In genomic region chr6:32624565-32624964, GRCh38 we compare ENCODE assay signal across 30 cellular contexts. TPM values are rescaled to one million over a fixed set of nuclear protein-coding genes. Genes with fewer than 3 reads are reported as not detected.
A peak's percentile ranks its signal among the peaks of the same experiment; 100 is the strongest.
DNase-seq lines count a peak whose midpoint lies in the region; ATAC-seq and TF ChIP-seq lines count a peak whose summit lies in the region.
"Had no signal": no experiment of that assay in that cellular context is flagged by ENCODE, and none has a peak within 500 bp of the region (broad histone marks: within the 10 kb centered on the region; RNA-seq: fewer than 3 reads in every experiment).

No MANE protein-coding gene starts in this region.

- H3K36me3 ChIP-seq in CD4-positive, CD25-positive, alpha-beta regulatory T cell (ENCODE audit: control insufficient read depth, insufficient read depth, low read length) = no peaks in the 10 kb centered on the region
- H3K36me3 ChIP-seq in OCI-LY3 (replicated peaks; ENCODE audit: low read depth, low read length) = no peaks in the 10 kb centered on the region
- H3K36me3 ChIP-seq: breast epithelium, tibial nerve had no signal

- peaks cover 38% of the 10 kb centered on the region for H3K4me1 ChIP-seq in CD4-positive, CD25-positive, alpha-beta regulatory T cell (ENCODE audit: control insufficient read depth, insufficient read depth, low read length, poor library complexity, severe bottlenecking)
- H3K4me1 ChIP-seq in OCI-LY3 (ENCODE audit: low read length) = peaks cover 43% of the 10 kb centered on the region
- H3K4me1 ChIP-seq: A549, breast epithelium, tibial nerve had no signal

- peak overlapping the region; percentile 98 for H3K27ac ChIP-seq in CD4-positive, CD25-positive, alpha-beta regulatory T cell (ENCODE audit: insufficient read depth, low read length, poor library complexity, severe bottlenecking)
- no peak overlapping the region for H3K27ac ChIP-seq in OCI-LY3 (ENCODE audit: low read length)
- H3K27ac ChIP-seq: A549, breast epithelium, hepatocyte, tibial nerve had no signal

- no peak for ATAC-seq in CD4-positive, CD25-positive, alpha-beta regulatory T cell (ENCODE audit: low read depth in 2 of 2)
- ATAC-seq in memory B cell (ENCODE audit: low read depth) (no peak), HG02884 (IDR thresholded peaks at IDR 0.05; ENCODE audit: unreplicated experiment) (no peak)
- ATAC-seq: A549; activated naive CD4-positive, alpha-beta T cell treated with anti-CD3 and anti-CD28 coated beads, Interleukin-2, amount 50 U/mL, for 72 hours; activated T-helper 17 cell treated with anti-CD3 and anti-CD28 coated beads, Interleukin-2, amount 50 U/mL, for 72 hours; left cardiac atrium; mucosa of descending colon; PC-3 had no signal

- peaks cover 2% of the 10 kb centered on the region for H3K9me3 Mint-ChIP-seq in activated CD4-positive, alpha-beta T cell treated with anti-CD3 and anti-CD28 coated beads, Interleukin-2, amount 10 ng/mL, durations not matched to agents 7 days and 5 days
- H3K9me3 Mint-ChIP-seq in CD4-positive, CD25-positive, alpha-beta regulatory T cell = no peaks in the 10 kb centered on the region
- H3K9me3 Mint-ChIP-seq in memory B cell = no peaks in the 10 kb centered on the region
- no peaks in the 10 kb centered on the region for H3K9me3 Mint-ChIP-seq in activated T-helper 1 cell treated with anti-CD3 and anti-CD28 coated beads, Interleukin-12 subunit alpha, Interleukin-12 subunit beta, Interleukin-2, Interleukin-4 antibody, amounts not matched to agents 30 ng/mL and 10 ng/mL and 1 ng/mL, durations not matched to agents 14 hours and 24 hours and 36 hours
- H3K9me3 Mint-ChIP-seq: activated naive CD4-positive, alpha-beta T cell treated with anti-CD3 and anti-CD28 coated beads, Interleukin-2, amount 50 U/mL, for 72 hours; activated T-helper 17 cell treated with anti-CD3 and anti-CD28 coated beads, Interleukin-2, amount 50 U/mL, for 72 hours had no signal

- H3K79me2 ChIP-seq in OCI-LY3 (ENCODE audit: low read length) = no peaks in the 10 kb centered on the region
- H3K79me2 ChIP-seq: hepatocyte had no signal

- DNase-seq in activated CD4-positive, alpha-beta T cell treated with anti-CD3 and anti-CD28 coated beads, Interleukin-2, amount 10 ng/mL, durations not matched to agents 7 days and 5 days = no peak
- DNase-seq in activated CD4-positive, alpha-beta T cell treated with anti-CD3 and anti-CD28 coated beads, Interleukin-2, amount 50 U/mL, for 48 hours = no peak
- no peak for DNase-seq in CD4-positive, CD25-positive, alpha-beta regulatory T cell
- DNase-seq in memory B cell (ENCODE audit: low spot score in 2 of 2) (no peak), cardiac septum (ENCODE audit: low spot score) (no peak)
- no peak for DNase-seq in activated T-helper 1 cell treated with anti-CD3 and anti-CD28 coated beads, Interleukin-12 subunit alpha, Interleukin-12 subunit beta, Interleukin-2, Interleukin-4 antibody, amounts not matched to agents 30 ng/mL and 10 ng/mL and 1 ng/mL, durations not matched to agents 14 hours and 24 hours and 36 hours (ENCODE audit: low spot score)
- DNase-seq: activated CD4-positive, alpha-beta T cell treated with anti-CD3 and anti-CD28 coated beads for 1 hour; anterior cingulate cortex; HCEC 1CT; IMR-90; left cardiac atrium; mucosa of descending colon; NCI-H1092; NCI-H1694 treated with DMSO at 0.1 percent for 48 hours; NCI-H2171; NCI-H510A treated with DMSO at 0.1 percent for 48 hours; PC-3; stimulated activated CD4-positive, alpha-beta T cell treated with anti-CD3 and anti-CD28 coated beads, Interleukin-4, amount 100 ng/mL, for 1 hour had no signal

- TF ChIP-seq CTCF in OCI-LY3 (IDR thresholded peaks at IDR 0.05; ENCODE audit: low read depth, low read length) = no peak

- H3K9me3 ChIP-seq in CD4-positive, CD25-positive, alpha-beta regulatory T cell (ENCODE audit: control insufficient read depth in 2 of 2, low read length in 2 of 2) = no peaks in the 10 kb centered on the region
- H3K9me3 ChIP-seq in OCI-LY3 (ENCODE audit: insufficient read depth, low read length) = no peaks in the 10 kb centered on the region
- H3K9me3 ChIP-seq: A549, breast epithelium, mucosa of descending colon, tibial nerve had no signal

- H3K27me3 ChIP-seq in CD4-positive, CD25-positive, alpha-beta regulatory T cell (ENCODE audit: control insufficient read depth, insufficient read depth, low read length) = no peaks in the 10 kb centered on the region
- no peaks in the 10 kb centered on the region for H3K27me3 ChIP-seq in OCI-LY3 (ENCODE audit: low read depth, low read length)
- H3K27me3 ChIP-seq: breast epithelium, hepatocyte, tibial nerve had no signal

- POLR2A ChIA-PET in activated CD4-positive, alpha-beta T cell treated with anti-CD3 and anti-CD28 coated beads, Interleukin-2, amount 10 ng/mL, durations not matched to agents 7 days and 5 days (lab: Charles Lee) = no interaction called here

- CTCF ChIA-PET in activated CD4-positive, alpha-beta T cell treated with anti-CD3 and anti-CD28 coated beads, Interleukin-2, amount 10 ng/mL, durations not matched to agents 7 days and 5 days (lab: Charles Lee) = no interaction called here

- no peaks in the 10 kb centered on the region for H3K27me3 Mint-ChIP-seq in activated CD4-positive, alpha-beta T cell treated with anti-CD3 and anti-CD28 coated beads, Interleukin-2, amount 10 ng/mL, durations not matched to agents 7 days and 5 days
- peaks cover 4% of the 10 kb centered on the region for H3K27me3 Mint-ChIP-seq in CD4-positive, CD25-positive, alpha-beta regulatory T cell
- H3K27me3 Mint-ChIP-seq in memory B cell = no peaks in the 10 kb centered on the region
- H3K27me3 Mint-ChIP-seq in activated T-helper 1 cell treated with anti-CD3 and anti-CD28 coated beads, Interleukin-12 subunit alpha, Interleukin-12 subunit beta, Interleukin-2, Interleukin-4 antibody, amounts not matched to agents 30 ng/mL and 10 ng/mL and 1 ng/mL, durations not matched to agents 14 hours and 24 hours and 36 hours (ENCODE audit: insufficient read depth) = no peaks in the 10 kb centered on the region
- H3K27me3 Mint-ChIP-seq: activated T-helper 17 cell treated with anti-CD3 and anti-CD28 coated beads, Interleukin-2, amount 50 U/mL, for 72 hours had no signal

- H3K9ac ChIP-seq in OCI-LY3 (ENCODE audit: low read length) = no peak overlapping the region

- H4K20me1 ChIP-seq in OCI-LY3 (ENCODE audit: insufficient read depth, low read length) = no peaks in the 10 kb centered on the region

- no peak overlapping the region for H2AFZ ChIP-seq in OCI-LY3 (ENCODE audit: low read depth, low read length)
- H2AFZ ChIP-seq: hepatocyte had no signal

- peak overlapping the region; percentile 96 for H3K27ac Mint-ChIP-seq in activated CD4-positive, alpha-beta T cell treated with anti-CD3 and anti-CD28 coated beads, Interleukin-2, amount 10 ng/mL, durations not matched to agents 7 days and 5 days
- peak overlapping the region in 2 of 3 donors; percentile 98 to 99 for H3K27ac Mint-ChIP-seq in CD4-positive, CD25-positive, alpha-beta regulatory T cell
- peak overlapping the region; percentile 99 for H3K27ac Mint-ChIP-seq in memory B cell
- no peak overlapping the region for H3K27ac Mint-ChIP-seq in activated T-helper 1 cell treated with anti-CD3 and anti-CD28 coated beads, Interleukin-12 subunit alpha, Interleukin-12 subunit beta, Interleukin-2, Interleukin-4 antibody, amounts not matched to agents 30 ng/mL and 10 ng/mL and 1 ng/mL, durations not matched to agents 14 hours and 24 hours and 36 hours
- H3K27ac Mint-ChIP-seq: activated naive CD4-positive, alpha-beta T cell treated with anti-CD3 and anti-CD28 coated beads, Interleukin-2, amount 50 U/mL, for 72 hours had no signal

- H3K4me3 ChIP-seq in CD4-positive, CD25-positive, alpha-beta regulatory T cell (ENCODE audit: low read depth, low read length) = peak overlapping the region; percentile 57
- no peak overlapping the region for H3K4me3 ChIP-seq in OCI-LY3 (ENCODE audit: low read length)
- H3K4me3 ChIP-seq: A549, breast epithelium, hepatocyte, lung, mucosa of descending colon, tibial nerve had no signal

- no peak overlapping the region for H3K4me3 Mint-ChIP-seq in activated CD4-positive, alpha-beta T cell treated with anti-CD3 and anti-CD28 coated beads, Interleukin-2, amount 10 ng/mL, durations not matched to agents 7 days and 5 days
- peak overlapping the region in 1 of 4 donors; percentile 39 for H3K4me3 Mint-ChIP-seq in CD4-positive, CD25-positive, alpha-beta regulatory T cell
- H3K4me3 Mint-ChIP-seq in memory B cell = no peak overlapping the region
- H3K4me3 Mint-ChIP-seq in activated T-helper 1 cell treated with anti-CD3 and anti-CD28 coated beads, Interleukin-12 subunit alpha, Interleukin-12 subunit beta, Interleukin-2, Interleukin-4 antibody, amounts not matched to agents 30 ng/mL and 10 ng/mL and 1 ng/mL, durations not matched to agents 14 hours and 24 hours and 36 hours = no peak overlapping the region

- H3K36me3 Mint-ChIP-seq in activated CD4-positive, alpha-beta T cell treated with anti-CD3 and anti-CD28 coated beads, Interleukin-2, amount 10 ng/mL, durations not matched to agents 7 days and 5 days (ENCODE audit: low read depth) = peaks cover 11% of the 10 kb centered on the region
- no peaks in the 10 kb centered on the region for H3K36me3 Mint-ChIP-seq in CD4-positive, CD25-positive, alpha-beta regulatory T cell
- H3K36me3 Mint-ChIP-seq in memory B cell = peaks cover 5% of the 10 kb centered on the region
- peaks cover 3% of the 10 kb centered on the region for H3K36me3 Mint-ChIP-seq in activated T-helper 1 cell treated with anti-CD3 and anti-CD28 coated beads, Interleukin-12 subunit alpha, Interleukin-12 subunit beta, Interleukin-2, Interleukin-4 antibody, amounts not matched to agents 30 ng/mL and 10 ng/mL and 1 ng/mL, durations not matched to agents 14 hours and 24 hours and 36 hours (ENCODE audit: low read depth)
- H3K36me3 Mint-ChIP-seq: activated naive CD4-positive, alpha-beta T cell treated with anti-CD3 and anti-CD28 coated beads, Interleukin-2, amount 50 U/mL, for 72 hours had no signal

- H3K4me2 ChIP-seq in OCI-LY3 (ENCODE audit: low read length) = peak overlapping the region; percentile 12; the same call in 1 of the 2 replicates
- H3K4me2 ChIP-seq: A549, hepatocyte had no signal

- intact Hi-C loops in activated T-helper 1 cell treated with anti-CD3 and anti-CD28 coated beads, Interleukin-12 subunit alpha, Interleukin-12 subunit beta, Interleukin-2, Interleukin-4 antibody, amounts not matched to agents 30 ng/mL and 10 ng/mL and 1 ng/mL, durations not matched to agents 14 hours and 24 hours and 36 hours (cut with micrococcal nuclease) = loop anchor here (5.0 to 10.0 kb wide), 2 partner anchors 190 to 372 kb away; partner anchors contain the start of gene HLA-DRA
- intact Hi-C loops in cardiac septum (cut with DNase I) = no loop called here

- peaks cover 61% of the 10 kb centered on the region for H3K4me1 Mint-ChIP-seq in activated CD4-positive, alpha-beta T cell treated with anti-CD3 and anti-CD28 coated beads, Interleukin-2, amount 10 ng/mL, durations not matched to agents 7 days and 5 days
- peaks cover 18 to 67% (median 51%) of the 10 kb centered on the region in 4 donors for H3K4me1 Mint-ChIP-seq in CD4-positive, CD25-positive, alpha-beta regulatory T cell
- H3K4me1 Mint-ChIP-seq in memory B cell = peaks cover 55% of the 10 kb centered on the region
- H3K4me1 Mint-ChIP-seq in activated T-helper 1 cell treated with anti-CD3 and anti-CD28 coated beads, Interleukin-12 subunit alpha, Interleukin-12 subunit beta, Interleukin-2, Interleukin-4 antibody, amounts not matched to agents 30 ng/mL and 10 ng/mL and 1 ng/mL, durations not matched to agents 14 hours and 24 hours and 36 hours (ENCODE audit: low read depth) = peaks cover 51% of the 10 kb centered on the region

RNA-seq across cellular contexts. Expression of gene HLA-DQA1, which starts 12.6 kb away (rescaled TPM):
- total RNA-seq in activated CD4-positive, alpha-beta T cell treated with anti-CD3 and anti-CD28 coated beads, Interleukin-2, amount 10 ng/mL, durations not matched to agents 7 days and 5 days = 1 to 10 TPM; 4.7 to 5.2 TPM
- total RNA-seq in CD4-positive, CD25-positive, alpha-beta regulatory T cell = 20.3 TPM
- polyA plus RNA-seq in CD4-positive, CD25-positive, alpha-beta regulatory T cell = 10 to 100 TPM in 3 of 4 donors, 1 to 10 TPM in 1; 4.2 to 86.7 (median 21.8) TPM
- 12.5 and 13.3 TPM in 2 replicates for total RNA-seq in activated T-helper 1 cell treated with anti-CD3 and anti-CD28 coated beads, Interleukin-12 subunit alpha, Interleukin-12 subunit beta, Interleukin-2, Interleukin-4 antibody, amounts not matched to agents 30 ng/mL and 10 ng/mL and 1 ng/mL, durations not matched to agents 14 hours and 24 hours and 36 hours
- 5.2 TPM for total RNA-seq in cardiac septum
- total RNA-seq: G401, hepatocyte, IMR-90, osteocyte, PC-3 had no signal
- polyA plus RNA-seq: A549, hepatocyte, IMR-90, neural cell had no signal

RNA-seq across cellular contexts. Expression of gene HLA-DRB1, which starts 34.9 kb away (rescaled TPM):
- 10 to 100 TPM; 51.4 to 55.9 TPM for total RNA-seq in activated CD4-positive, alpha-beta T cell treated with anti-CD3 and anti-CD28 coated beads, Interleukin-2, amount 10 ng/mL, durations not matched to agents 7 days and 5 days
- 186 TPM for total RNA-seq in CD4-positive, CD25-positive, alpha-beta regulatory T cell
- 100 to 1,000 TPM in 3 of 4 donors, 10 to 100 TPM in 1; 95.6 to 306 (median 262) TPM for polyA plus RNA-seq in CD4-positive, CD25-positive, alpha-beta regulatory T cell
- 33.1 and 33.7 TPM in 2 replicates for total RNA-seq in activated T-helper 1 cell treated with anti-CD3 and anti-CD28 coated beads, Interleukin-12 subunit alpha, Interleukin-12 subunit beta, Interleukin-2, Interleukin-4 antibody, amounts not matched to agents 30 ng/mL and 10 ng/mL and 1 ng/mL, durations not matched to agents 14 hours and 24 hours and 36 hours
- 27.6 TPM for total RNA-seq in cardiac septum
- total RNA-seq: G401, IMR-90, osteocyte, PC-3 had no signal
- polyA plus RNA-seq: A549, IMR-90, neural cell had no signal

RNA-seq across cellular contexts. Expression of gene HLA-DQB1, which starts 41.9 kb away (rescaled TPM):
- total RNA-seq in activated CD4-positive, alpha-beta T cell treated with anti-CD3 and anti-CD28 coated beads, Interleukin-2, amount 10 ng/mL, durations not matched to agents 7 days and 5 days = 10 to 100 TPM; 24.1 to 26.0 TPM
- 204 TPM for total RNA-seq in CD4-positive, CD25-positive, alpha-beta regulatory T cell
- polyA plus RNA-seq in CD4-positive, CD25-positive, alpha-beta regulatory T cell = 100 to 1,000 TPM in 2 of 4 donors, 10 to 100 TPM in 1, 1 to 10 TPM in 1; 6.1 to 234 (median 99.9) TPM
- 4.3 and 4.7 TPM in 2 replicates for total RNA-seq in activated T-helper 1 cell treated with anti-CD3 and anti-CD28 coated beads, Interleukin-12 subunit alpha, Interleukin-12 subunit beta, Interleukin-2, Interleukin-4 antibody, amounts not matched to agents 30 ng/mL and 10 ng/mL and 1 ng/mL, durations not matched to agents 14 hours and 24 hours and 36 hours
- 3.7 TPM for total RNA-seq in cardiac septum
- total RNA-seq: G401, IMR-90, osteocyte, PC-3 had no signal
- polyA plus RNA-seq: A549, IMR-90, neural cell had no signal
